28 cellular contexts compared by ENCODE assay signal in the genomic region with DNA sequence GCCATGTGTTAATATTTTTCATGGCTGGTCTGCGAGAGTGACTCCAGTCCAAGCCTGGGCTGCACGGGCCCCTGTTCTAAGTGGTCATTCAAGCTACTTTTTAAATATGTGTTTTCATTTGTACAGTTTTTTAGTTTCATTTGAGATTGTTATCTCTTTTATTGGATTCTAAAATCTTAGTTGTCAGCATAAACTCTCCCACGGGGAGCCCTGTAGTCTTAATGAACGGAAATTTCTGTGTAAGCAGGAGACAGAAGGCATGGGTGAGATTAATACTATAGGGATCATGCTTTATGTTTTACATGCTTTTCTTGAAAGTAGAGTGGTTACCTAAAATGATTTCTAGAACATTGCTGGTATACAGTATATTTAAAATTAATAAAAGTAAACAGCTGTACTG.
"Had no signal": no experiment of that assay in that cellular context is flagged by ENCODE, and none has a peak within 500 bp of the region (broad histone marks: within the 10 kb centered on the region; RNA-seq: fewer than 3 reads in every experiment).

No MANE protein-coding gene starts in this region.

- DNase-seq: hippocampal formation; kidney glomerular epithelial cell; left colon; left lung; lower lobe of right lung; mammary epithelial cell; mesenchymal stem cell; naive thymus-derived CD8-positive, alpha-beta T cell; occipital lobe; psoas muscle; right lobe of liver; stimulated activated CD4-positive, alpha-beta T cell treated with anti-CD3 and anti-CD28 coated beads, Interleukin-1b, Interleukin-23, amount 100 ng/mL, for 48 hours; stimulated activated CD4-positive, alpha-beta T cell treated with anti-CD3 and anti-CD28 coated beads, Interleukin-2, amount 100 ng/mL, for 48 hours; stimulated activated CD4-positive, alpha-beta T cell treated with anti-CD3 and anti-CD28 coated beads, Interleukin-4, amount 100 ng/mL, for 4 hours; stimulated activated CD8-positive, alpha-beta memory T cell treated with anti-CD3 and anti-CD28 coated beads, Interleukin-4, amount 100 ng/mL, for 48 hours; stimulated activated naive CD4-positive, alpha-beta T cell treated with Interleukin-2 at 50 U/mL for 16 hours; stimulated activated naive CD8-positive, alpha-beta T cell treated with anti-CD3 and anti-CD28 coated beads, Interleukin-15, amount 100 ng/mL, for 72 hours; substantia nigra; uterus had no signal

- H3K79me2 ChIP-seq: parathyroid adenoma had no signal

- H3K4me1 Mint-ChIP-seq: nephron; neural crest cell; stimulated activated memory B cell treated with anti-CD40 and anti-IgM and Interleukin-4, amounts not matched to agents 10 μg/mL and 1 μg/mL and 100 μg/mL, for 72 hours had no signal

- H2AFZ ChIP-seq: parathyroid adenoma had no signal

- H3K27me3 Mint-ChIP-seq: naive thymus-derived CD8-positive, alpha-beta T cell; stimulated activated naive CD8-positive, alpha-beta T cell treated with anti-CD3 and anti-CD28 coated beads, Interleukin-15, amount 100 ng/mL, for 72 hours; type B pancreatic cell had no signal

- H3K36me3 ChIP-seq: left lung, lower lobe of right lung, neutrophil, right atrium auricular region, right lobe of liver, tibial nerve, uterus had no signal

- H3K27me3 ChIP-seq: left lung, right atrium auricular region, right lobe of liver, tibial nerve, uterus had no signal

- H3K27ac ChIP-seq: left lung, lower lobe of right lung, neutrophil, parathyroid adenoma, psoas muscle, right atrium auricular region, right lobe of liver, tibial nerve, uterus had no signal

- H3K36me3 Mint-ChIP-seq: naive thymus-derived CD8-positive, alpha-beta T cell; stimulated activated memory B cell treated with anti-CD40 and anti-IgM and Interleukin-4, amounts not matched to agents 10 μg/mL and 1 μg/mL and 100 μg/mL, for 72 hours; type B pancreatic cell had no signal

- H3K4me2 ChIP-seq: smooth muscle cell had no signal

- H3K4me1 ChIP-seq: left lung, lower lobe of right lung, parathyroid adenoma, psoas muscle, right atrium auricular region, right lobe of liver, tibial nerve, uterus had no signal

- H3K4me3 ChIP-seq: left lung, lower lobe of right lung, psoas muscle, right atrium auricular region, right lobe of liver, smooth muscle cell, tibial nerve, uterus had no signal

- H3K4me3 Mint-ChIP-seq: naive thymus-derived CD8-positive, alpha-beta T cell; nephron; neural crest cell; stimulated activated memory B cell treated with anti-CD40 and anti-IgM and Interleukin-4, amounts not matched to agents 10 μg/mL and 1 μg/mL and 100 μg/mL, for 72 hours; stimulated activated naive CD8-positive, alpha-beta T cell treated with anti-CD3 and anti-CD28 coated beads, Interleukin-15, amount 100 ng/mL, for 72 hours; type B pancreatic cell had no signal

- H3K9me3 ChIP-seq: left lung, lower lobe of right lung, neutrophil, psoas muscle, right atrium auricular region, right lobe of liver, tibial nerve, uterus had no signal

- H3K27ac Mint-ChIP-seq: nephron; stimulated activated memory B cell treated with anti-CD40 and anti-IgM and Interleukin-4, amounts not matched to agents 10 μg/mL and 1 μg/mL and 100 μg/mL, for 72 hours; stimulated activated naive CD8-positive, alpha-beta T cell treated with anti-CD3 and anti-CD28 coated beads, Interleukin-15, amount 100 ng/mL, for 72 hours; type B pancreatic cell had no signal

- H3K9ac ChIP-seq: parathyroid adenoma had no signal

- H3K9me3 Mint-ChIP-seq: nephron; neural crest cell; stimulated activated naive CD8-positive, alpha-beta T cell treated with anti-CD3 and anti-CD28 coated beads, Interleukin-15, amount 100 ng/mL, for 72 hours had no signal

- ATAC-seq: left colon; left lung; lower lobe of right lung; naive thymus-derived CD8-positive, alpha-beta T cell; psoas muscle; right lobe of liver; stimulated activated memory B cell treated with anti-CD40 and anti-IgM and Interleukin-4, amounts not matched to agents 10 μg/mL and 1 μg/mL and 100 μg/mL, for 72 hours; stimulated activated naive CD8-positive, alpha-beta T cell treated with anti-CD3 and anti-CD28 coated beads, Interleukin-15, amount 100 ng/mL, for 72 hours had no signal
